16 cellular contexts compared by ENCODE assay signal in genomic region chr11:66636411-66636810, GRCh38. TPM values are rescaled to one million over a fixed set of nuclear protein-coding genes. Genes with fewer than 3 reads are reported as not detected.
A peak's percentile ranks its signal among the peaks of the same experiment; 100 is the strongest.
DNase-seq lines count a peak whose midpoint lies in the region; ATAC-seq, FAIRE-seq and TF ChIP-seq lines count a peak whose summit lies in the region.
"Had no signal": no experiment of that assay in that cellular context is flagged by ENCODE, and none has a peak within 500 bp of the region (broad histone marks: within the 10 kb centered on the region; RNA-seq: fewer than 3 reads in every experiment).

No MANE protein-coding gene starts in this region.

- intact Hi-C loops in HepG2 (cut with micrococcal nuclease; ENCODE audit: unreplicated experiment): no loop called here
- intact Hi-C loops in right lobe of liver (cut with DNase I): no loop called here

- H3K9me3 ChIP-seq in HepG2 (ENCODE audit: low read length) (no peaks in the 10 kb centered on the region), right lobe of liver (no peaks in the 10 kb centered on the region)

- 97% methylated on average over 3 of the region's 3 CpGs for WGBS in HepG2 (ENCODE audit: low lambda C conversion rate)
- 54% methylated on average over 2 of the region's 3 CpGs for WGBS in right lobe of liver (ENCODE audit: insufficient coverage, low coverage, low lambda C conversion rate, missing lambda C conversion rate)

- no peak overlapping the region for H3K4me3 Mint-ChIP-seq in effector memory CD8-positive, alpha-beta T cell
- H3K4me3 Mint-ChIP-seq in stimulated activated effector memory CD8-positive, alpha-beta T cell treated with anti-CD3 and anti-CD28 coated beads, Interleukin-12 subunit alpha, Interleukin-12 subunit beta, amount 100 ng/mL, for 72 hours: peak overlapping the region; percentile 95
- H3K4me3 Mint-ChIP-seq: activated CD4-positive, alpha-beta T cell treated with anti-CD3 and anti-CD28 coated beads, Interleukin-2, amount 10 ng/mL, durations not matched to agents 7 days and 5 days had no signal

- TF ChIP-seq POLR2A in HepG2 (IDR thresholded peaks at IDR 0.05; ENCODE audit: insufficient read depth in 1 of 2, low read depth in 2 of 2, low read length in 2 of 2): no peak
- TF ChIP-seq POLR2A in right lobe of liver (IDR thresholded peaks at IDR 0.05): no peak

- H3K36me3 Mint-ChIP-seq in effector memory CD8-positive, alpha-beta T cell (ENCODE audit: insufficient read depth): peaks cover 92% of the 10 kb centered on the region
- peaks cover 100% of the 10 kb centered on the region for H3K36me3 Mint-ChIP-seq in stimulated activated effector memory CD8-positive, alpha-beta T cell treated with anti-CD3 and anti-CD28 coated beads, Interleukin-12 subunit alpha, Interleukin-12 subunit beta, amount 100 ng/mL, for 72 hours

- ATAC-seq in HepG2 (no peak), right lobe of liver (no peak), HG02588 (IDR thresholded peaks at IDR 0.05; ENCODE audit: unreplicated experiment) (no peak)
- no peak for ATAC-seq in effector memory CD8-positive, alpha-beta T cell (replicated peaks)
- no peak for ATAC-seq in stimulated activated effector memory CD8-positive, alpha-beta T cell treated with anti-CD3 and anti-CD28 coated beads, Interleukin-12 subunit alpha, Interleukin-12 subunit beta, amount 100 ng/mL, for 72 hours
- ATAC-seq: PC-3 had no signal

- H3K9ac ChIP-seq in HepG2 (ENCODE audit: insufficient read depth, low read depth, low read length): no peak overlapping the region

- BruUV-seq in HepG2 (replicated peaks; lab: Mats Ljungman, UMichigan): no TSS peak

- POLR2A ChIA-PET in HepG2 (lab: Yijun Ruan, JAX) (interaction anchor here (1.1 to 10.0 kb wide), 3 partner anchors 15 to 44 kb away, joined by 3 to 211 read pairs (median 52); partner anchors contain the start of genes CCDC87, CCS, RBM14 and RBM4B), RWPE1 (lab: Yijun Ruan, JAX; ENCODE audit: low non-redundant PET) (interaction anchor here (1.1 kb wide), 1 partner anchor 19 kb away, joined by 3 read pairs; no protein-coding TSS in a partner anchor)

- H3K4me1 ChIP-seq in HepG2 (ENCODE audit: insufficient read depth, low read length): peaks cover 43% of the 10 kb centered on the region
- peaks cover 0 to 29% (median 12%) of the 10 kb centered on the region in 4 donors for H3K4me1 ChIP-seq in right lobe of liver

- H3K4me2 ChIP-seq in HepG2 (ENCODE audit: low read depth, low read length): no peak overlapping the region

- no peak for FAIRE-seq in HepG2 (lab: Jason Lieb, UNC)

- CTCF ChIA-PET in HepG2 (lab: Yijun Ruan, JAX; ENCODE audit: low intra/inter-chr PET ratio, low total read pairs) (no interaction called here), RWPE1 (lab: Yijun Ruan, JAX) (no interaction called here)

- in situ Hi-C loops in HepG2 (cut with HindIII; ENCODE audit: extremely low pct_ligation_motif_present, low pct_unique_long_range_greater_than_20kb): no loop called here

- H3K27me3 Mint-ChIP-seq in effector memory CD8-positive, alpha-beta T cell: no peaks in the 10 kb centered on the region
- H3K27me3 Mint-ChIP-seq: activated CD4-positive, alpha-beta T cell treated with anti-CD3 and anti-CD28 coated beads, Interleukin-2, amount 10 ng/mL, durations not matched to agents 7 days and 5 days; memory B cell had no signal

- H4K20me1 ChIP-seq in HepG2 (ENCODE audit: insufficient read depth, low read length): peaks cover 36% of the 10 kb centered on the region

- H3K36me3 ChIP-seq in HepG2 (replicated peaks in 1 of 2; ENCODE audit: control insufficient read depth in 1 of 2, insufficient read depth in 2 of 2, low read length in 2 of 2): peaks cover 3 to 11% of the 10 kb centered on the region in 2 experiments; a peak in 2 of 5 replicates
- peaks cover 0 to 19% (median 0%) of the 10 kb centered on the region in 4 donors for H3K36me3 ChIP-seq in right lobe of liver

- TF ChIP-seq CTCF in HepG2 (CRISPR knock-in tag; IDR thresholded peaks at IDR 0.05) (no peak), right lobe of liver (IDR thresholded peaks at IDR 0.05) (no peak), RWPE1 (conservative IDR thresholded peaks at IDR 0.05; ENCODE audit: low read depth) (no peak)

- H3K9me3 Mint-ChIP-seq in effector memory CD8-positive, alpha-beta T cell: no peaks in the 10 kb centered on the region
- H3K9me3 Mint-ChIP-seq in stimulated activated effector memory CD8-positive, alpha-beta T cell treated with anti-CD3 and anti-CD28 coated beads, Interleukin-12 subunit alpha, Interleukin-12 subunit beta, amount 100 ng/mL, for 72 hours: no peaks in the 10 kb centered on the region
- H3K9me3 Mint-ChIP-seq: activated CD4-positive, alpha-beta T cell treated with anti-CD3 and anti-CD28 coated beads, Interleukin-2, amount 10 ng/mL, durations not matched to agents 7 days and 5 days; memory B cell had no signal

- H3K27me3 ChIP-seq in HepG2 (ENCODE audit: control insufficient read depth in 1 of 2, insufficient read depth in 2 of 2, low read length in 2 of 2): no peaks in the 10 kb centered on the region; a peak in 1 of 5 replicates
- no peaks in the 10 kb centered on the region for H3K27me3 ChIP-seq in right lobe of liver

- H2AFZ ChIP-seq in HepG2 (ENCODE audit: low read length): no peak overlapping the region

- DNase-seq in HepG2 (ENCODE audit: low spot score): no peak
- no peak for DNase-seq in right lobe of liver
- DNase-seq in RWPE1 (ENCODE audit: low spot score): no peak
- no peak for DNase-seq in effector memory CD8-positive, alpha-beta T cell
- DNase-seq in stimulated activated effector memory CD8-positive, alpha-beta T cell treated with anti-CD3 and anti-CD28 coated beads, Interleukin-12 subunit alpha, Interleukin-12 subunit beta, amount 100 ng/mL, for 72 hours (ENCODE audit: low spot score in 2 of 2): no peak
- no peak for DNase-seq in midbrain (lab: John Stamatoyannopoulos, UW)
- DNase-seq in NCI-H774 (lab: John Stamatoyannopoulos, UW): no peak
- DNase-seq: activated CD4-positive, alpha-beta T cell treated with anti-CD3 and anti-CD28 coated beads, Interleukin-2, amount 10 ng/mL, durations not matched to agents 7 days and 5 days; activated effector memory CD4-positive, alpha-beta T cell treated with Interleukin-2 at 50 U/mL for 16 hours; foreskin melanocyte; KG1; NCI-H226; PC-3; substantia nigra had no signal

- TF ChIP-seq EP300 in HepG2 (IDR thresholded peaks at IDR 0.05; ENCODE audit: low read depth in 2 of 2, low read length in 2 of 2) (no peak), HepG2 (CRISPR knock-in tag; IDR thresholded peaks at IDR 0.05; ENCODE audit: borderline replicate concordance) (no peak)

- H3K4me3 ChIP-seq in HepG2 (replicated peaks in 1 of 3; ENCODE audit: insufficient read depth in 1 of 3, low read depth in 2 of 3, low read length in 3 of 3) (no peak overlapping the region), right lobe of liver (no peak overlapping the region)

- peaks cover 35 to 45% of the 10 kb centered on the region in 2 donors for H3K4me1 Mint-ChIP-seq in effector memory CD8-positive, alpha-beta T cell (ENCODE audit: low read depth in 2 of 2)
- H3K4me1 Mint-ChIP-seq in stimulated activated effector memory CD8-positive, alpha-beta T cell treated with anti-CD3 and anti-CD28 coated beads, Interleukin-12 subunit alpha, Interleukin-12 subunit beta, amount 100 ng/mL, for 72 hours: peaks cover 50% of the 10 kb centered on the region

- peak overlapping the region; percentile 38 to 95 for H3K27ac Mint-ChIP-seq in effector memory CD8-positive, alpha-beta T cell
- H3K27ac Mint-ChIP-seq in stimulated activated effector memory CD8-positive, alpha-beta T cell treated with anti-CD3 and anti-CD28 coated beads, Interleukin-12 subunit alpha, Interleukin-12 subunit beta, amount 100 ng/mL, for 72 hours: no peak overlapping the region

- peaks cover 80% of the 10 kb centered on the region for H3K79me2 ChIP-seq in HepG2 (ENCODE audit: insufficient read depth, low read length)

- no peak for TF ChIP-seq RAD21 in HepG2 (CRISPR knock-in tag; IDR thresholded peaks at IDR 0.05)

- H3K27ac ChIP-seq in HepG2 (ENCODE audit: extremely low read length, insufficient read depth, low read length) (peak overlapping the region; percentile 19), right lobe of liver (no peak overlapping the region), RWPE1 (peak overlapping the region; percentile 74)

RNA-seq across cellular contexts. Expression of gene RBM4, which starts 2.1 kb away (rescaled TPM):
- total RNA-seq in HepG2 (2016; rRNA removed; fragmentation: Illumina TruSeq; extraction: Trizol): 136 and 138 TPM in 2 replicates
- 72.4 and 85.4 TPM in 2 replicates for total RNA-seq in HepG2 (2016; cell fraction: cytosol; rRNA removed; fragmentation: Illumina TruSeq; extraction: Trizol; ENCODE audit: low read depth)
- total RNA-seq in HepG2 (2016; cell fraction: insoluble cytoplasmic fraction; rRNA removed; fragmentation: Illumina TruSeq; extraction: Trizol): 137 and 138 TPM in 2 replicates
- total RNA-seq in HepG2 (2016; cell fraction: membrane; rRNA removed; fragmentation: Illumina TruSeq; extraction: Trizol): 57.5 and 58.8 TPM in 2 replicates
- 101 and 109 TPM in 2 replicates for total RNA-seq in HepG2 (2016; cell fraction: nucleus; rRNA removed; fragmentation: Illumina TruSeq; extraction: Trizol)
- polyA plus RNA-seq in HepG2 (2011; rRNA removed): 123 and 126 TPM in 2 replicates
- polyA plus RNA-seq in HepG2 (2011; cell fraction: cytosol; rRNA removed): 150 and 151 TPM in 2 replicates
- 83.4 and 84.4 TPM in 2 replicates for polyA plus RNA-seq in HepG2 (2011; cell fraction: nucleus; rRNA removed)
- 117 and 122 TPM in 2 replicates for polyA plus RNA-seq in HepG2 (2012)
- 29.4 and 30.6 TPM in 2 replicates for polyA plus RNA-seq in HepG2 (2016; cell fraction: cytosol; fragmentation: Illumina TruSeq; extraction: Trizol; ENCODE audit: low read depth)
- polyA plus RNA-seq in HepG2 (2016; cell fraction: insoluble cytoplasmic fraction; fragmentation: Illumina TruSeq; extraction: Trizol; ENCODE audit: low read depth): 149 and 157 TPM in 2 replicates
- 38.1 and 38.5 TPM in 2 replicates for polyA plus RNA-seq in HepG2 (2016; cell fraction: membrane; fragmentation: Illumina TruSeq; extraction: Trizol; ENCODE audit: low read depth)
- polyA plus RNA-seq in HepG2 (2016; cell fraction: nucleus; fragmentation: Illumina TruSeq; extraction: Trizol; ENCODE audit: insufficient read depth, low read depth): 115 and 116 TPM in 2 replicates
- 104 and 196 TPM in 2 replicates for polyA minus RNA-seq in HepG2 (2011; rRNA and poly(A)+ RNA removed; ENCODE audit: low replicate concordance)
- 40.8 and 41.0 TPM in 2 replicates for polyA minus RNA-seq in HepG2 (2011; cell fraction: cytosol; rRNA and poly(A)+ RNA removed)
- 136 and 154 TPM in 2 replicates for polyA minus RNA-seq in HepG2 (2011; cell fraction: nucleus; rRNA and poly(A)+ RNA removed)
- 10 to 100 TPM; 40.3 to 57.0 (median 48.4) TPM for total RNA-seq in right lobe of liver

RNA-seq across cellular contexts. Expression of gene RBM14, which starts 20.0 kb away (rescaled TPM):
- 41.7 and 44.1 TPM in 2 replicates for total RNA-seq in HepG2 (2016; rRNA removed; fragmentation: Illumina TruSeq; extraction: Trizol)
- total RNA-seq in HepG2 (2016; cell fraction: cytosol; rRNA removed; fragmentation: Illumina TruSeq; extraction: Trizol; ENCODE audit: low read depth): 3.6 and 5.1 TPM in 2 replicates
- total RNA-seq in HepG2 (2016; cell fraction: insoluble cytoplasmic fraction; rRNA removed; fragmentation: Illumina TruSeq; extraction: Trizol): 41.2 and 46.1 TPM in 2 replicates
- 17.8 and 17.9 TPM in 2 replicates for total RNA-seq in HepG2 (2016; cell fraction: membrane; rRNA removed; fragmentation: Illumina TruSeq; extraction: Trizol)
- total RNA-seq in HepG2 (2016; cell fraction: nucleus; rRNA removed; fragmentation: Illumina TruSeq; extraction: Trizol): 58.5 and 66.2 TPM in 2 replicates
- polyA plus RNA-seq in HepG2 (2011; rRNA removed): 12.7 and 14.6 TPM in 2 replicates
- polyA plus RNA-seq in HepG2 (2011; cell fraction: cytosol; rRNA removed): 10.6 and 13.1 TPM in 2 replicates
- 44.2 and 47.6 TPM in 2 replicates for polyA plus RNA-seq in HepG2 (2011; cell fraction: nucleus; rRNA removed)
- 18.2 and 26.9 TPM in 2 replicates for polyA plus RNA-seq in HepG2 (2012)
- polyA plus RNA-seq in HepG2 (2016; cell fraction: cytosol; fragmentation: Illumina TruSeq; extraction: Trizol; ENCODE audit: low read depth): 4.8 and 5.7 TPM in 2 replicates
- 50.7 and 56.3 TPM in 2 replicates for polyA plus RNA-seq in HepG2 (2016; cell fraction: insoluble cytoplasmic fraction; fragmentation: Illumina TruSeq; extraction: Trizol; ENCODE audit: low read depth)
- 15.9 and 16.6 TPM in 2 replicates for polyA plus RNA-seq in HepG2 (2016; cell fraction: membrane; fragmentation: Illumina TruSeq; extraction: Trizol; ENCODE audit: low read depth)
- polyA plus RNA-seq in HepG2 (2016; cell fraction: nucleus; fragmentation: Illumina TruSeq; extraction: Trizol; ENCODE audit: insufficient read depth, low read depth): 64.3 and 68.1 TPM in 2 replicates
- 59.6 and 85.3 TPM in 2 replicates for polyA minus RNA-seq in HepG2 (2011; rRNA and poly(A)+ RNA removed; ENCODE audit: low replicate concordance)
- 14.9 and 22.7 TPM in 2 replicates for polyA minus RNA-seq in HepG2 (2011; cell fraction: cytosol; rRNA and poly(A)+ RNA removed)
- 52.8 and 54.8 TPM in 2 replicates for polyA minus RNA-seq in HepG2 (2011; cell fraction: nucleus; rRNA and poly(A)+ RNA removed)
- total RNA-seq in right lobe of liver: 10 to 100 TPM; 25.1 to 63.7 (median 27.4) TPM

RNA-seq across cellular contexts. Expression of gene RBM4B, which starts 41.3 kb away (rescaled TPM):
- 25.6 and 25.8 TPM in 2 replicates for total RNA-seq in HepG2 (2016; rRNA removed; fragmentation: Illumina TruSeq; extraction: Trizol)
- total RNA-seq in HepG2 (2016; cell fraction: cytosol; rRNA removed; fragmentation: Illumina TruSeq; extraction: Trizol; ENCODE audit: low read depth): 11.1 and 13.0 TPM in 2 replicates
- 24.9 and 27.1 TPM in 2 replicates for total RNA-seq in HepG2 (2016; cell fraction: insoluble cytoplasmic fraction; rRNA removed; fragmentation: Illumina TruSeq; extraction: Trizol)
- total RNA-seq in HepG2 (2016; cell fraction: membrane; rRNA removed; fragmentation: Illumina TruSeq; extraction: Trizol): 16.5 and 17.7 TPM in 2 replicates
- 21.3 and 26.1 TPM in 2 replicates for total RNA-seq in HepG2 (2016; cell fraction: nucleus; rRNA removed; fragmentation: Illumina TruSeq; extraction: Trizol)
- polyA plus RNA-seq in HepG2 (2011; rRNA removed): 32.4 and 33.5 TPM in 2 replicates
- polyA plus RNA-seq in HepG2 (2011; cell fraction: cytosol; rRNA removed): 19.2 and 24.1 TPM in 2 replicates
- polyA plus RNA-seq in HepG2 (2011; cell fraction: nucleus; rRNA removed): 51.7 and 54.9 TPM in 2 replicates
- 18.3 and 24.4 TPM in 2 replicates for polyA plus RNA-seq in HepG2 (2012)
- polyA plus RNA-seq in HepG2 (2016; cell fraction: cytosol; fragmentation: Illumina TruSeq; extraction: Trizol; ENCODE audit: low read depth): 4.8 and 5.2 TPM in 2 replicates
- polyA plus RNA-seq in HepG2 (2016; cell fraction: insoluble cytoplasmic fraction; fragmentation: Illumina TruSeq; extraction: Trizol; ENCODE audit: low read depth): 28.7 and 29.9 TPM in 2 replicates
- 7.3 and 10.0 TPM in 2 replicates for polyA plus RNA-seq in HepG2 (2016; cell fraction: membrane; fragmentation: Illumina TruSeq; extraction: Trizol; ENCODE audit: low read depth)
- 43.3 and 48.3 TPM in 2 replicates for polyA plus RNA-seq in HepG2 (2016; cell fraction: nucleus; fragmentation: Illumina TruSeq; extraction: Trizol; ENCODE audit: insufficient read depth, low read depth)
- polyA minus RNA-seq in HepG2 (2011; rRNA and poly(A)+ RNA removed; ENCODE audit: low replicate concordance): 19.7 and 31.4 TPM in 2 replicates
- 7.9 and 9.7 TPM in 2 replicates for polyA minus RNA-seq in HepG2 (2011; cell fraction: cytosol; rRNA and poly(A)+ RNA removed)
- polyA minus RNA-seq in HepG2 (2011; cell fraction: nucleus; rRNA and poly(A)+ RNA removed): 39.4 and 40.9 TPM in 2 replicates
- total RNA-seq in right lobe of liver: 1 to 10 TPM; 3.6 to 9.4 (median 6.9) TPM

RNA-seq across cellular contexts. Expression of gene CCS, which starts 43.4 kb away (rescaled TPM):
- 34.2 and 44.6 TPM in 2 replicates for total RNA-seq in HepG2 (2016; rRNA removed; fragmentation: Illumina TruSeq; extraction: Trizol)
- total RNA-seq in HepG2 (2016; cell fraction: cytosol; rRNA removed; fragmentation: Illumina TruSeq; extraction: Trizol; ENCODE audit: low read depth): 77.8 and 78.2 TPM in 2 replicates
- 30.0 and 48.1 TPM in 2 replicates for total RNA-seq in HepG2 (2016; cell fraction: insoluble cytoplasmic fraction; rRNA removed; fragmentation: Illumina TruSeq; extraction: Trizol)
- 36.9 and 40.8 TPM in 2 replicates for total RNA-seq in HepG2 (2016; cell fraction: membrane; rRNA removed; fragmentation: Illumina TruSeq; extraction: Trizol)
- total RNA-seq in HepG2 (2016; cell fraction: nucleus; rRNA removed; fragmentation: Illumina TruSeq; extraction: Trizol): 27.8 and 35.6 TPM in 2 replicates
- polyA plus RNA-seq in HepG2 (2011; rRNA removed): 25.4 and 34.7 TPM in 2 replicates
- polyA plus RNA-seq in HepG2 (2011; cell fraction: cytosol; rRNA removed): 23.5 and 37.2 TPM in 2 replicates
- 127 and 131 TPM in 2 replicates for polyA plus RNA-seq in HepG2 (2011; cell fraction: nucleus; rRNA removed)
- 31.4 and 37.9 TPM in 2 replicates for polyA plus RNA-seq in HepG2 (2012)
- 6.4 and 6.8 TPM in 2 replicates for polyA plus RNA-seq in HepG2 (2016; cell fraction: cytosol; fragmentation: Illumina TruSeq; extraction: Trizol; ENCODE audit: low read depth)
- 36.6 and 42.6 TPM in 2 replicates for polyA plus RNA-seq in HepG2 (2016; cell fraction: insoluble cytoplasmic fraction; fragmentation: Illumina TruSeq; extraction: Trizol; ENCODE audit: low read depth)
- polyA plus RNA-seq in HepG2 (2016; cell fraction: membrane; fragmentation: Illumina TruSeq; extraction: Trizol; ENCODE audit: low read depth): 6.0 and 8.2 TPM in 2 replicates
- 64.5 and 64.9 TPM in 2 replicates for polyA plus RNA-seq in HepG2 (2016; cell fraction: nucleus; fragmentation: Illumina TruSeq; extraction: Trizol; ENCODE audit: insufficient read depth, low read depth)
- 31.8 and 31.9 TPM in 2 replicates for polyA minus RNA-seq in HepG2 (2011; rRNA and poly(A)+ RNA removed; ENCODE audit: low replicate concordance)
- polyA minus RNA-seq in HepG2 (2011; cell fraction: cytosol; rRNA and poly(A)+ RNA removed): 18.1 and 21.5 TPM in 2 replicates
- 21.1 and 29.0 TPM in 2 replicates for polyA minus RNA-seq in HepG2 (2011; cell fraction: nucleus; rRNA and poly(A)+ RNA removed)
- 10 to 100 TPM; 22.6 to 54.2 (median 34.3) TPM for total RNA-seq in right lobe of liver

RNA-seq across cellular contexts. Expression of gene CCDC87, which starts 43.5 kb away (rescaled TPM):
- 0.17 and 0.42 TPM in 2 replicates for total RNA-seq in HepG2 (2016; rRNA removed; fragmentation: Illumina TruSeq; extraction: Trizol)
- 0.10 and 0.18 TPM in 2 replicates for total RNA-seq in HepG2 (2016; cell fraction: cytosol; rRNA removed; fragmentation: Illumina TruSeq; extraction: Trizol; ENCODE audit: low read depth)
- 0.27 and 0.41 TPM in 2 replicates for total RNA-seq in HepG2 (2016; cell fraction: insoluble cytoplasmic fraction; rRNA removed; fragmentation: Illumina TruSeq; extraction: Trizol)
- total RNA-seq in HepG2 (2016; cell fraction: membrane; rRNA removed; fragmentation: Illumina TruSeq; extraction: Trizol): 0.46 and 0.48 TPM in 2 replicates
- 0.66 and 0.78 TPM in 2 replicates for total RNA-seq in HepG2 (2016; cell fraction: nucleus; rRNA removed; fragmentation: Illumina TruSeq; extraction: Trizol)
- polyA plus RNA-seq in HepG2 (2011; rRNA removed): 0.05 and 0.09 TPM in 2 replicates
- polyA plus RNA-seq in HepG2 (2011; cell fraction: cytosol; rRNA removed): 0.04 and 0.05 TPM in 2 replicates
- 0.17 and 0.29 TPM in 2 replicates for polyA plus RNA-seq in HepG2 (2011; cell fraction: nucleus; rRNA removed)
- 0.20 and 0.21 TPM in 2 replicates for polyA plus RNA-seq in HepG2 (2012)
- not detected in 2 replicates for polyA plus RNA-seq in HepG2 (2016; cell fraction: cytosol; fragmentation: Illumina TruSeq; extraction: Trizol; ENCODE audit: low read depth)
- 0.15 and 0.29 TPM in 2 replicates for polyA plus RNA-seq in HepG2 (2016; cell fraction: insoluble cytoplasmic fraction; fragmentation: Illumina TruSeq; extraction: Trizol; ENCODE audit: low read depth)
- polyA plus RNA-seq in HepG2 (2016; cell fraction: membrane; fragmentation: Illumina TruSeq; extraction: Trizol; ENCODE audit: low read depth): 0.06 and 0.10 TPM in 2 replicates
- 0.15 TPM in 1 of 2 replicates, not detected in the other for polyA plus RNA-seq in HepG2 (2016; cell fraction: nucleus; fragmentation: Illumina TruSeq; extraction: Trizol; ENCODE audit: insufficient read depth, low read depth)
- polyA minus RNA-seq in HepG2 (2011; rRNA and poly(A)+ RNA removed; ENCODE audit: low replicate concordance): 0.22 and 0.23 TPM in 2 replicates
- polyA minus RNA-seq in HepG2 (2011; cell fraction: cytosol; rRNA and poly(A)+ RNA removed): not detected in 2 replicates
- 0.37 and 0.64 TPM in 2 replicates for polyA minus RNA-seq in HepG2 (2011; cell fraction: nucleus; rRNA and poly(A)+ RNA removed)
- total RNA-seq in right lobe of liver: under 1 TPM in 5 of 6 experiments, not detected in 1; 0.07 to 0.37 (median 0.12) TPM

Comparison
In these comparisons a context has a peak if more than half of its experiments do, and no peak if none do; other contexts are left out.
1. H3K27ac ChIP-seq: peak in HepG2 (single experiment) and RWPE1 (single experiment); none in right lobe of liver (0 of 3).